In the genomic region with DNA sequence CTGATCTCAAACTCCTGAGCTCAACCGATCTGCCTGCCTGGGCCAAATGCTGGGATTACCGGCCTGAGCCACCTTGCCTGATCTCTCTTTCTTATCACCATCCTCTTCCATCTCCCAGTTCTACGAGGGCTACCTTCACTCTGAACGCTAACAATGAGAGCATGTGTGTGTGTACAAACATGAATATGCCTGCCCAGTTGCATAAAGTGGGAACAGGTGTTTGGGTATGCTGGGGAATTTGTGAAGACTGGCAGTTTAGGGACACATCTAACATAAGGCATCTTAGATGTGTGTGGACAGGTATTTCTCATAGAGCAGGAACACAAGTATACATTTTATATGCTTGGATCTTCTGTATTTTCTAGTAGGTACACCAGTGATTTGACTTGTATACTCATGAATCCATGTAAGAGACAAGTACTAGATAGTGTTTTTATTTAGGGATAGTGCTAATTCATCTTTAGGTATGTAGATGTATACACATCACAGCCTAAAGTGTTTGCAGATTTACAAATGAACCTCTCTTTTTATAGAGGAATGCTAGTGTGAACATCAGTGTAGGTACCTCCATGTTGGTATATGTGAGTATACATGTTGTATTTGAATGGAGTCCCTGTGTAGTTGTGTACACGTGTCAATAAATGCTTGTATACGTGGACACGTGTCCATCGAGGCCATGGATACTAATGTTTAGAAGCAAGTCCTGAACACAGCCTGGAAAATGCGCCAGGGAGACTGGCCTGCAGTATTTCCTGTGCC, we compare ENCODE assay signal across 8 cellular contexts. TPM values are rescaled to one million over a fixed set of nuclear protein-coding genes. Genes with fewer than 3 reads are reported as not detected.
A peak's percentile ranks its signal among the peaks of the same experiment; 100 is the strongest.
DNase-seq lines count a peak whose midpoint lies in the region; ATAC-seq, FAIRE-seq and TF ChIP-seq lines count a peak whose summit lies in the region.

No MANE protein-coding gene starts in this region.

- ATAC-seq in T-cell (replicated peaks in 1 of 4) (no peak), GM21515 (IDR thresholded peaks at IDR 0.05; ENCODE audit: unreplicated experiment) (no peak)
- ATAC-seq in stimulated activated naive B cell treated with anti-CD40 and anti-IgM and Interleukin-4, amounts not matched to agents 10 μg/mL and 1 μg/mL and 100 μg/mL, for 72 hours (replicated peaks) = no peak

- peak overlapping the region; percentile 40 for H3K4me3 Mint-ChIP-seq in T-helper 2 cell treated with Interferon-gamma antibody and Interleukin-4, amounts not matched to agents 5 μg/mL and 100 μg/mL, for 36 hours
- H3K4me3 Mint-ChIP-seq in T-cell (peak overlapping the region; percentile 72 to 88 (median 86)), glutamatergic neuron (ENCODE audit: unreplicated experiment) (peak overlapping the region; percentile 65)
- peak overlapping the region; percentile 91 to 93 for H3K4me3 Mint-ChIP-seq in stimulated activated naive B cell treated with anti-CD40 and anti-IgM and Interleukin-4, amounts not matched to agents 10 μg/mL and 1 μg/mL and 100 μg/mL, for 72 hours

- H3K4me3 ChIP-seq in kidney (ENCODE audit: low read length in 2 of 2) = no peak overlapping the region

- H3K9ac ChIP-seq in kidney (ENCODE audit: low read length in 2 of 2) = no peak overlapping the region

- TF ChIP-seq CTCF in glutamatergic neuron (IDR thresholded peaks at IDR 0.05; ENCODE audit: partially characterized antibody, unreplicated experiment) (no peak), kidney (IDR thresholded peaks at IDR 0.05; ENCODE audit: borderline replicate concordance, extremely low read depth, insufficient read depth) (no peak)

- H3K36me3 Mint-ChIP-seq in T-helper 2 cell treated with Interferon-gamma antibody and Interleukin-4, amounts not matched to agents 5 μg/mL and 100 μg/mL, for 36 hours (ENCODE audit: low read depth) = peaks cover 2% of the 10 kb centered on the region
- H3K36me3 Mint-ChIP-seq in T-cell = no peaks in the 10 kb centered on the region
- H3K36me3 Mint-ChIP-seq in glutamatergic neuron (ENCODE audit: unreplicated experiment) = peaks cover 4% of the 10 kb centered on the region
- peaks cover 0 to 3% of the 10 kb centered on the region in 2 donors for H3K36me3 Mint-ChIP-seq in stimulated activated naive B cell treated with anti-CD40 and anti-IgM and Interleukin-4, amounts not matched to agents 10 μg/mL and 1 μg/mL and 100 μg/mL, for 72 hours

- H3K4me1 Mint-ChIP-seq in T-helper 2 cell treated with Interferon-gamma antibody and Interleukin-4, amounts not matched to agents 5 μg/mL and 100 μg/mL, for 36 hours (ENCODE audit: low read depth) = peaks cover 28% of the 10 kb centered on the region
- H3K4me1 Mint-ChIP-seq in T-cell (peaks cover 61 to 70% (median 62%) of the 10 kb centered on the region in 3 donors), glutamatergic neuron (ENCODE audit: low read depth, unreplicated experiment) (peaks cover 16% of the 10 kb centered on the region)
- H3K4me1 Mint-ChIP-seq in stimulated activated naive B cell treated with anti-CD40 and anti-IgM and Interleukin-4, amounts not matched to agents 10 μg/mL and 1 μg/mL and 100 μg/mL, for 72 hours = peaks cover 39 to 73% of the 10 kb centered on the region in 2 donors

- H3K4me1 ChIP-seq in kidney (ENCODE audit: control insufficient read depth in 1 of 2, insufficient read depth in 1 of 2, low read depth in 1 of 2, low read length in 2 of 2) = peaks cover 3 to 19% of the 10 kb centered on the region in 2 donors

- no peak overlapping the region for H3K27ac Mint-ChIP-seq in T-helper 2 cell treated with Interferon-gamma antibody and Interleukin-4, amounts not matched to agents 5 μg/mL and 100 μg/mL, for 36 hours
- H3K27ac Mint-ChIP-seq in T-cell (peak overlapping the region in 1 of 2 donors; percentile 3), glutamatergic neuron (ENCODE audit: unreplicated experiment) (no peak overlapping the region)
- no peak overlapping the region for H3K27ac Mint-ChIP-seq in stimulated activated naive B cell treated with anti-CD40 and anti-IgM and Interleukin-4, amounts not matched to agents 10 μg/mL and 1 μg/mL and 100 μg/mL, for 72 hours

- H3K36me3 ChIP-seq in kidney (ENCODE audit: control insufficient read depth in 1 of 2, insufficient read depth in 2 of 2, low read length in 2 of 2) = no peaks in the 10 kb centered on the region

- intact Hi-C loops in kidney (cut with DNase I) = no loop called here

- POLR2A ChIA-PET in T-cell (lab: Charles Lee) = no interaction called here

- no peak for FAIRE-seq in kidney (lab: Jason Lieb, UNC)

- H3K27ac ChIP-seq in kidney (ENCODE audit: low read depth in 2 of 2, low read length in 2 of 2) = no peak overlapping the region

- peaks cover 93% of the 10 kb centered on the region for H3K27me3 Mint-ChIP-seq in T-helper 2 cell treated with Interferon-gamma antibody and Interleukin-4, amounts not matched to agents 5 μg/mL and 100 μg/mL, for 36 hours (ENCODE audit: low read depth)
- H3K27me3 Mint-ChIP-seq in T-cell (peaks cover 68 to 83% of the 10 kb centered on the region in 2 donors), glutamatergic neuron (ENCODE audit: unreplicated experiment) (peaks cover 58% of the 10 kb centered on the region)
- peaks cover 86 to 98% of the 10 kb centered on the region in 2 donors for H3K27me3 Mint-ChIP-seq in stimulated activated naive B cell treated with anti-CD40 and anti-IgM and Interleukin-4, amounts not matched to agents 10 μg/mL and 1 μg/mL and 100 μg/mL, for 72 hours

- no peaks in the 10 kb centered on the region for H3K9me3 Mint-ChIP-seq in T-helper 2 cell treated with Interferon-gamma antibody and Interleukin-4, amounts not matched to agents 5 μg/mL and 100 μg/mL, for 36 hours
- H3K9me3 Mint-ChIP-seq in T-cell = no peaks in the 10 kb centered on the region
- H3K9me3 Mint-ChIP-seq in glutamatergic neuron (ENCODE audit: unreplicated experiment) = peaks cover 7% of the 10 kb centered on the region
- peaks cover 0 to 1% of the 10 kb centered on the region in 2 donors for H3K9me3 Mint-ChIP-seq in stimulated activated naive B cell treated with anti-CD40 and anti-IgM and Interleukin-4, amounts not matched to agents 10 μg/mL and 1 μg/mL and 100 μg/mL, for 72 hours

- H3K9me3 ChIP-seq in kidney (ENCODE audit: control insufficient read depth in 1 of 2, low read length in 2 of 2) = no peaks in the 10 kb centered on the region

- CTCF ChIA-PET in T-cell (lab: Charles Lee) = interaction anchor here in 1 of 2 donors (0.9 to 1.6 kb wide), 2 partner anchors 15 to 30 kb away, joined by 3 to 4 read pairs; no protein-coding TSS in a partner anchor

- DNase-seq in T-helper 2 cell treated with Interferon-gamma antibody and Interleukin-4, amounts not matched to agents 5 μg/mL and 100 μg/mL, for 36 hours (ENCODE audit: low spot score) = no peak
- DNase-seq in T-helper 2 cell (no peak), T-cell (no peak), glutamatergic neuron (no peak), kidney (no peak)
- no peak for DNase-seq in stimulated activated naive B cell treated with anti-CD40 and anti-IgM and Interleukin-4, amounts not matched to agents 10 μg/mL and 1 μg/mL and 100 μg/mL, for 72 hours
- no peak for DNase-seq in stimulated activated CD4-positive, alpha-beta T cell treated with anti-CD3 and anti-CD28 coated beads, Interleukin-1b, Interleukin-23, amount 100 ng/mL, for 48 hours

RNA-seq across cellular contexts. Expression of gene DLX4, which starts 1.2 kb away (rescaled TPM):
- total RNA-seq in T-cell (1 to 10 TPM in 1 of 5 donors, under 1 TPM in 4; 0.30 to 1.2 (median 0.79) TPM), glutamatergic neuron (ENCODE audit: unreplicated experiment) (0.29 TPM), kidney (0.44 TPM)
- polyA plus RNA-seq in kidney (ENCODE audit: insufficient read depth, low read depth, low replicate concordance) = not detected

RNA-seq across cellular contexts. Expression of gene DLX3, which starts 27.2 kb away (rescaled TPM):
- total RNA-seq in T-cell (not detected), glutamatergic neuron (ENCODE audit: unreplicated experiment) (0.37 TPM), kidney (0.41 TPM)
- 0.47 TPM for polyA plus RNA-seq in kidney (ENCODE audit: insufficient read depth, low read depth, low replicate concordance)

Comparison
In these comparisons a context has a peak if more than half of its experiments do, and no peak if none do; other contexts are left out.
1. H3K4me3 Mint-ChIP-seq: peak in every context shown above with its lines; median percentile 92 in stimulated activated naive B cell treated with anti-CD40 and anti-IgM and Interleukin-4, amounts not matched to agents 10 μg/mL and 1 μg/mL and 100 μg/mL, for 72 hours; 86 in T-cell; 65 in glutamatergic neuron; 40 in T-helper 2 cell treated with Interferon-gamma antibody and Interleukin-4, amounts not matched to agents 5 μg/mL and 100 μg/mL, for 36 hours.